9 cellular contexts compared by ENCODE assay signal in the genomic region with DNA sequence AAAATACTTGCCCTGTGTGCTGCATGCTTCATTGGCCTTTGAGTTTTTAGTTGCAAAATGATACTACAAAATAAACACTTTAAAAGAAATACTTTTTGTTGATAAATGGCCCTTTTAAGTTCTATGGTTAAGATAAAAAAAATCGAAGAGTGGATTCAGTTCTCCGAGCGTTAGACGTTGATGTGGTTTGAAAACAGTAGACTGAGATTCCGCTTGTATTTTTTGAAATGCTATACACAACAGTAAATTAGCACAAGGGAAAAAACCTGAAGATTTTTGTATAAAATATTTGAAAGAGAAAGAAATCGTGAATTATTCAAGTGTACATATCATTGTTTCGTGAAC. TPM values are rescaled to one million over a fixed set of nuclear protein-coding genes. Genes with fewer than 3 reads are reported as not detected.
DNase-seq lines count a peak whose midpoint lies in the region; ATAC-seq and TF ChIP-seq lines count a peak whose summit lies in the region.
"Had no signal": no experiment of that assay in that cellular context is flagged by ENCODE, and none has a peak within 500 bp of the region (broad histone marks: within the 10 kb centered on the region; RNA-seq: fewer than 3 reads in every experiment).

No MANE protein-coding gene starts in this region.

- WGBS in sigmoid colon, 2 donors: 11 to 28% methylated on average over 7 of the region's 7 CpGs

- H3K4me3 ChIP-seq in GM12864 (ENCODE audit: low read depth, low read length) (peak overlapping the region; percentile 76), SK-N-MC (peak overlapping the region; percentile 96), fibroblast of pulmonary artery (replicated peaks; ENCODE audit: low read depth, low read length) (peak overlapping the region; percentile 88), sigmoid colon (peak overlapping the region in 3 of 4 donors; percentile 60 to 93 (median 72))

- H3K27ac ChIP-seq in SK-N-MC: no peak overlapping the region
- H3K27ac ChIP-seq in sigmoid colon: peak overlapping the region in 2 of 4 donors; percentile 95

- peak overlapping the region; percentile 78 for H3K9ac ChIP-seq in SK-N-MC (ENCODE audit: insufficient read length)

- ATAC-seq in GM21526 (IDR thresholded peaks at IDR 0.05; ENCODE audit: low FRiP score, unreplicated experiment): no peak

- DNase-seq in GM12864 (ENCODE audit: low read depth) (no peak), SK-N-MC (ENCODE audit: low read depth, low spot score) (no peak), fibroblast of pulmonary artery (ENCODE audit: low read depth) (no peak), sigmoid colon (no peak), KG1 (lab: John Stamatoyannopoulos, UW) (no peak), NCI-H2227 treated with DMSO at 0.1 percent for 48 hours (lab: John Stamatoyannopoulos, UW) (no peak)
- DNase-seq in activated CD4-positive, alpha-beta T cell treated with anti-CD3 and anti-CD28 coated beads, Interleukin-2, amount 50 U/mL, for 1 hour: no peak

- no peaks in the 10 kb centered on the region for H3K9me3 ChIP-seq in SK-N-MC (ENCODE audit: low read depth, low read length)
- H3K9me3 ChIP-seq in sigmoid colon: no peaks in the 10 kb centered on the region
- H3K9me3 ChIP-seq: body of pancreas had no signal

- no peak for TF ChIP-seq EP300 in sigmoid colon (IDR thresholded peaks at IDR 0.05)

- no peaks in the 10 kb centered on the region for H3K36me3 ChIP-seq in SK-N-MC (ENCODE audit: insufficient read depth, low read length)
- no peaks in the 10 kb centered on the region for H3K36me3 ChIP-seq in sigmoid colon

- intact Hi-C loops in sigmoid colon (cut with DNase I): loop anchor here (5.0 kb wide), 1 partner anchor 85 kb away; no protein-coding TSS in a partner anchor

- H3K4me1 ChIP-seq in sigmoid colon: peaks cover 0 to 38% (median 16%) of the 10 kb centered on the region in 4 donors

- H3K27me3 ChIP-seq in sigmoid colon: no peaks in the 10 kb centered on the region
- H3K27me3 ChIP-seq: body of pancreas had no signal

- TF ChIP-seq POLR2A in sigmoid colon (IDR thresholded peaks at IDR 0.05): no peak

- TF ChIP-seq CTCF in GM12864 (IDR thresholded peaks at IDR 0.05; ENCODE audit: low read depth, low read length, missing control alignments) (no peak), fibroblast of pulmonary artery (IDR thresholded peaks at IDR 0.05; ENCODE audit: low read length, missing control alignments) (no peak), sigmoid colon (IDR thresholded peaks at IDR 0.05) (no peak)

RNA-seq across cellular contexts. Expression of a gene that starts 1.4 kb away (rescaled TPM):
- 10 to 100 TPM; 30.0 to 37.9 (median 34.5) TPM for total RNA-seq in sigmoid colon
- 10 to 100 TPM; 13.2 to 19.4 (median 15.5) TPM for polyA plus RNA-seq in sigmoid colon
